In genomic region chr16:68247932-68248331, GRCh38 we compare ENCODE assay signal across 21 cellular contexts. TPM values are rescaled to one million over a fixed set of nuclear protein-coding genes. Genes with fewer than 3 reads are reported as not detected.
DNase-seq lines count a peak whose midpoint lies in the region; ATAC-seq and TF ChIP-seq lines count a peak whose summit lies in the region.
"Had no signal": no experiment of that assay in that cellular context is flagged by ENCODE, and none has a peak within 500 bp of the region (broad histone marks: within the 10 kb centered on the region; RNA-seq: fewer than 3 reads in every experiment).

No MANE protein-coding gene starts in this region.

- POLR2A ChIA-PET in SK-N-SH (lab: Yijun Ruan, JAX) (no interaction called here), RWPE1 (lab: Yijun Ruan, JAX; ENCODE audit: low non-redundant PET) (interaction anchor here (0.7 kb wide), 1 partner anchor 17 kb away, joined by 3 read pairs; the partner anchor contains the start of gene SLC7A6)

- DNase-seq in SK-N-SH: no peak
- DNase-seq in RWPE1 (ENCODE audit: low spot score): no peak
- DNase-seq in left lobe of liver (ENCODE audit: low spot score): peak; percentile 83
- DNase-seq in activated CD8-positive, alpha-beta memory T cell treated with anti-CD3 and anti-CD28 coated beads for 24 hours: no peak
- DNase-seq: activated B cell treated with CpG ODN at 0.5 μM for 24 hours; activated CD8-positive, alpha-beta T cell treated with anti-CD3 and anti-CD28 coated beads, Interleukin-2, amount 10 ng/mL, durations not matched to agents 7 days and 5 days; activated T-cell treated with anti-CD3 and anti-CD28 coated beads, Interleukin-2, amount 50 U/mL, for 48 hours; NCI-H1092; NCI-H2029 treated with DMSO at 0.1 percent for 48 hours; stimulated activated naive CD4-positive, alpha-beta T cell treated with Interleukin-2 at 50 U/mL for 16 hours; T-helper 9 cell; upper lobe of left lung had no signal

- no peak for TF ChIP-seq RAD21 in SK-N-SH (IDR thresholded peaks at IDR 0.05; ENCODE audit: low read length)

- 84% methylated on average over 3 of the region's 4 CpGs for WGBS in SK-N-SH (ENCODE audit: low lambda C conversion rate)

- H3K27ac ChIP-seq in SK-N-SH (ENCODE audit: low read depth in 2 of 2, low read length in 1 of 2) (no peak overlapping the region), RWPE1 (peak overlapping the region; percentile 68)
- H3K27ac ChIP-seq: 22Rv1, SK-N-MC had no signal

- TF ChIP-seq CTCF in SK-N-SH (IDR thresholded peaks at IDR 0.05) (no peak), RWPE1 (conservative IDR thresholded peaks at IDR 0.05; ENCODE audit: low read depth) (no peak)

- no peaks in the 10 kb centered on the region for H3K27me3 ChIP-seq in SK-N-SH (ENCODE audit: insufficient read depth)
- H3K27me3 ChIP-seq: body of pancreas, upper lobe of left lung had no signal

- H3K36me3 ChIP-seq in SK-N-SH (replicated peaks in 1 of 2; ENCODE audit: control insufficient read depth in 1 of 2, insufficient read depth in 2 of 2, low read length in 1 of 2): peaks cover 0 to 5% of the 10 kb centered on the region in 2 experiments

- CTCF ChIA-PET in SK-N-SH (lab: Yijun Ruan, JAX) (interaction anchor here (0.9 to 9.0 kb wide), 3 partner anchors 10 to 18 kb away, joined by 3 to 92 read pairs (median 3); partner anchors contain the start of gene SLC7A6), RWPE1 (lab: Yijun Ruan, JAX) (interaction anchor here (0.5 to 1.1 kb wide), 4 partner anchors 13 to 1540 kb away, joined by 3 read pairs; no protein-coding TSS in a partner anchor)

- no peaks in the 10 kb centered on the region for H3K9me3 Mint-ChIP-seq in stimulated activated memory B cell treated with anti-CD40 and anti-IgM and Interleukin-4, amounts not matched to agents 10 μg/mL and 1 μg/mL and 100 μg/mL, for 72 hours
- H3K9me3 Mint-ChIP-seq: activated B cell treated with CpG ODN at 0.5 μM for 24 hours had no signal

- no peak overlapping the region for H2AFZ ChIP-seq in SK-N-SH (ENCODE audit: low read depth)

- H3K27ac Mint-ChIP-seq in stimulated activated memory B cell treated with anti-CD40 and anti-IgM and Interleukin-4, amounts not matched to agents 10 μg/mL and 1 μg/mL and 100 μg/mL, for 72 hours: peak overlapping the region; percentile 46
- H3K27ac Mint-ChIP-seq: activated B cell treated with CpG ODN at 0.5 μM for 24 hours; activated CD8-positive, alpha-beta T cell treated with anti-CD3 and anti-CD28 coated beads, Interleukin-2, amount 10 ng/mL, durations not matched to agents 7 days and 5 days; activated naive CD8-positive, alpha-beta T cell; naive thymus-derived CD4-positive, alpha-beta T cell had no signal

- H3K36me3 Mint-ChIP-seq in stimulated activated memory B cell treated with anti-CD40 and anti-IgM and Interleukin-4, amounts not matched to agents 10 μg/mL and 1 μg/mL and 100 μg/mL, for 72 hours: peaks cover 13% of the 10 kb centered on the region

- no peaks in the 10 kb centered on the region for H4K20me1 ChIP-seq in SK-N-SH (ENCODE audit: insufficient read depth)

- peaks cover 50% of the 10 kb centered on the region for H3K4me1 Mint-ChIP-seq in stimulated activated memory B cell treated with anti-CD40 and anti-IgM and Interleukin-4, amounts not matched to agents 10 μg/mL and 1 μg/mL and 100 μg/mL, for 72 hours

- peaks cover 7 to 15% of the 10 kb centered on the region in 2 experiments; a peak in 2 of 4 replicates for H3K4me1 ChIP-seq in SK-N-SH (ENCODE audit: control insufficient read depth in 1 of 2, insufficient read depth in 2 of 2, low read depth in 1 of 2, low read length in 1 of 2)

- H3K9ac ChIP-seq in SK-N-SH: no peak overlapping the region

- H3K9me2 ChIP-seq in SK-N-SH: no peaks in the 10 kb centered on the region

- TF ChIP-seq EP300 in SK-N-SH (IDR thresholded peaks at IDR 0.05; ENCODE audit: borderline replicate concordance in 1 of 2, low read depth in 1 of 2, low read length in 1 of 2): no peak

- peaks cover 13% of the 10 kb centered on the region for H3K79me2 ChIP-seq in SK-N-SH (ENCODE audit: insufficient read depth)

- no peak overlapping the region for H3K4me3 Mint-ChIP-seq in stimulated activated memory B cell treated with anti-CD40 and anti-IgM and Interleukin-4, amounts not matched to agents 10 μg/mL and 1 μg/mL and 100 μg/mL, for 72 hours
- H3K4me3 Mint-ChIP-seq: activated B cell treated with CpG ODN at 0.5 μM for 24 hours; activated CD8-positive, alpha-beta T cell treated with anti-CD3 and anti-CD28 coated beads, Interleukin-2, amount 10 ng/mL, durations not matched to agents 7 days and 5 days; activated naive CD8-positive, alpha-beta T cell had no signal

- no peaks in the 10 kb centered on the region for H3F3A ChIP-seq in SK-N-SH (replicated peaks; ENCODE audit: insufficient read depth)

- H3K9me3 ChIP-seq in SK-N-SH: no peaks in the 10 kb centered on the region
- H3K9me3 ChIP-seq: body of pancreas, upper lobe of left lung had no signal

- ATAC-seq in SK-N-SH treated with all-trans-retinoic acid at 6 μM for 48 hours (no peak), left lobe of liver (peak; percentile 70), HG03139 (IDR thresholded peaks at IDR 0.05; ENCODE audit: unreplicated experiment) (no peak), HG02885 (IDR thresholded peaks at IDR 0.05; ENCODE audit: poor library complexity, unreplicated experiment) (no peak)
- no peak for ATAC-seq in stimulated activated memory B cell treated with anti-CD40 and anti-IgM and Interleukin-4, amounts not matched to agents 10 μg/mL and 1 μg/mL and 100 μg/mL, for 72 hours
- ATAC-seq: activated CD8-positive, alpha-beta T cell treated with anti-CD3 and anti-CD28 coated beads, Interleukin-2, amount 10 ng/mL, durations not matched to agents 7 days and 5 days; body of pancreas had no signal

- H3K4me3 ChIP-seq in SK-N-SH (ENCODE audit: low read depth in 2 of 2, low read length in 1 of 2): no peak overlapping the region
- H3K4me3 ChIP-seq: body of pancreas, SK-N-MC had no signal

- peak overlapping the region; percentile 92; the same call in 1 of the 2 replicates for H3K4me2 ChIP-seq in SK-N-SH

- no peaks in the 10 kb centered on the region for H3K27me3 Mint-ChIP-seq in stimulated activated memory B cell treated with anti-CD40 and anti-IgM and Interleukin-4, amounts not matched to agents 10 μg/mL and 1 μg/mL and 100 μg/mL, for 72 hours
- H3K27me3 Mint-ChIP-seq: activated B cell treated with CpG ODN at 0.5 μM for 24 hours; activated naive CD8-positive, alpha-beta T cell had no signal

TF ChIP-seq in SK-N-SH, 30 proteins besides CTCF, POLR2A, EP300 and RAD21 (continues in another document):
- no peak for TF ChIP-seq IRF3 (IDR thresholded peaks at IDR 0.05; ENCODE audit: low read depth, low read length)

TF ChIP-seq in SK-N-SH treated with all-trans-retinoic acid at 6 μM for 48 hours, 23 proteins besides CTCF, POLR2A, EP300 and RAD21 (continues in another document):
- no peak for TF ChIP-seq ZFP30 (CRISPR knock-in tag; IDR thresholded peaks at IDR 0.05)
- no peak for TF ChIP-seq ARNTL (CRISPR knock-in tag; IDR thresholded peaks at IDR 0.05; ENCODE audit: borderline replicate concordance, low read depth)
- TF ChIP-seq OSR1 (CRISPR knock-in tag; IDR thresholded peaks at IDR 0.05): no peak
- no peak for TF ChIP-seq TSHZ2 (CRISPR knock-in tag; IDR thresholded peaks at IDR 0.05)
- no peak for TF ChIP-seq PATZ1 (CRISPR knock-in tag; IDR thresholded peaks at IDR 0.05; ENCODE audit: borderline replicate concordance)

RNA-seq across cellular contexts. Expression of gene PLA2G15, which starts 2.8 kb away (rescaled TPM):
- polyA plus RNA-seq in SK-N-SH (2012; rRNA removed): 22.0 and 23.9 TPM in 2 replicates
- polyA plus RNA-seq in SK-N-SH (2012; cell fraction: cytosol; rRNA removed): 9.9 and 15.9 TPM in 2 replicates
- 26.9 and 27.4 TPM in 2 replicates for polyA plus RNA-seq in SK-N-SH (2012; cell fraction: nucleus; rRNA removed)
- 12.5 TPM for total RNA-seq in left lobe of liver

RNA-seq across cellular contexts. Expression of gene ESRP2, which starts 12.0 kb away (rescaled TPM):
- polyA plus RNA-seq in SK-N-SH (2012; rRNA removed): 0.07 and 0.39 TPM in 2 replicates
- 0.03 TPM in 2 replicates for polyA plus RNA-seq in SK-N-SH (2012; cell fraction: cytosol; rRNA removed)
- polyA plus RNA-seq in SK-N-SH (2012; cell fraction: nucleus; rRNA removed): 0.46 and 0.50 TPM in 2 replicates
- 78.9 TPM for total RNA-seq in left lobe of liver
- total RNA-seq: naive thymus-derived CD4-positive, alpha-beta T cell had no signal

RNA-seq across cellular contexts. Expression of gene SLC7A6, which starts 16.4 kb away (rescaled TPM):
- polyA plus RNA-seq in SK-N-SH (2012; rRNA removed): 19.0 and 37.3 TPM in 2 replicates
- 12.8 and 13.7 TPM in 2 replicates for polyA plus RNA-seq in SK-N-SH (2012; cell fraction: cytosol; rRNA removed)
- polyA plus RNA-seq in SK-N-SH (2012; cell fraction: nucleus; rRNA removed): 71.5 and 122 TPM in 2 replicates
- 1.6 TPM for total RNA-seq in left lobe of liver
